10 cellular contexts compared by ENCODE assay signal in the genomic region with DNA sequence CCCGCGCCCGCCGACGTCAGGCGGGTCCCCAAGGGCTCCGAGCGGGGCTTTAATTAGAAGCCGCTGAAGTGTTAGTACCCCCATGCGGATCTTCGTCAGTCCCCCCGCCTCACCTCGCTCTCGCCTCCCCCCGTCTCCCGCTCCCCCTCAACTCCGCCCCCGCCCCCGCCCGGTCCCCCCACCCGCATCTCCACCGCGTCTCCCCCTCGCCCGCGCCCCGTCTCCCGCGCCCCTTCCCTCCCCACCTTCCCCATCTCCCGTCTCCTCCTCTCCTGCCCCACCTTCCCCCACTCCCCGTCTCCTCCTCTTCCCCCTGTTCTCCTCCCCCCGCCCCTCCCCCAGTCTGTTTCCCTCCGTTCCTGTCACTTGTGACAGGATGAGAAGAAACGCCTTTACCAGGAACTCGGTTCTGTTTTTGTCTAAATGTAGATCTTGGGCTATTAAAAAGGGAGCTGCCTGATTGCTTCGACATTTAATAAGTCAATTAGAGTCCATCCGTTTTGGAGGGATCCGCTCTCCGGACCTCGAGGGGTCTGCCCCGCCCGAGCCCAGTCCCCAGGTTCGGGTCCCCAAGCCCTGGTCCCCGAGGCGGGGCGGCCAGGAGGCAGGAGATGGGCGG. TPM values are rescaled to one million over a fixed set of nuclear protein-coding genes. Genes with fewer than 3 reads are reported as not detected.
DNase-seq lines count a peak whose midpoint lies in the region; ATAC-seq and TF ChIP-seq lines count a peak whose summit lies in the region.
"Had no signal": no experiment of that assay in that cellular context is flagged by ENCODE, and none has a peak within 500 bp of the region (broad histone marks: within the 10 kb centered on the region; RNA-seq: fewer than 3 reads in every experiment).

No MANE protein-coding gene starts in this region.

- no peak for TF ChIP-seq EP300 in transverse colon (IDR thresholded peaks at IDR 0.05; ENCODE audit: low read depth)

- H3K4me3 ChIP-seq in choroid plexus epithelial cell (ENCODE audit: low read depth, low read length) = peak overlapping the region; percentile 59
- H3K4me3 ChIP-seq in transverse colon = peak overlapping the region in 3 of 4 donors; percentile 41 to 65 (median 47)

- TF ChIP-seq POLR2A in transverse colon (IDR thresholded peaks at IDR 0.05) = no peak

- TF ChIP-seq CTCF in choroid plexus epithelial cell (conservative IDR thresholded peaks at IDR 0.05; ENCODE audit: low read depth, low read length) (no peak), transverse colon (IDR thresholded peaks at IDR 0.05) (no peak)

- DNase-seq in activated naive CD8-positive, alpha-beta T cell treated with anti-CD3 and anti-CD28 coated beads, Interleukin-2, amount 10 ng/mL, durations not matched to agents 7 days and 5 days = no peak
- no peak for DNase-seq in activated naive CD8-positive, alpha-beta T cell treated with anti-CD3 and anti-CD28 coated beads, Interleukin-2, amount 50 U/mL, for 24 hours
- DNase-seq in choroid plexus epithelial cell (ENCODE audit: low read depth) = no peak
- DNase-seq in memory B cell (ENCODE audit: low spot score in 2 of 2) = no peak
- no peak for DNase-seq in transverse colon
- no peak for DNase-seq in NCI-H146 treated with DMSO at 0.1 percent for 48 hours (lab: John Stamatoyannopoulos, UW; ENCODE audit: unreplicated experiment)
- no peak for DNase-seq in stimulated activated CD4-positive, alpha-beta T cell treated with anti-CD3 and anti-CD28 coated beads, Interleukin-12 subunit alpha, Interleukin-12 subunit beta, amount 100 ng/mL, for 4 hours
- DNase-seq in NCI-H1436 treated with DMSO at 0.1 percent for 48 hours (lab: John Stamatoyannopoulos, UW) = no peak
- DNase-seq: DND-41, SJCRH30 had no signal

- in situ Hi-C loops in transverse colon (cut with MboI; ENCODE audit: low pct_ligation_motif_present in 1 of 4, low pct_unique_long_range_greater_than_20kb in 1 of 4, low sequenced_read_pairs in 3 of 4) = no loop called here

- H3K27ac Mint-ChIP-seq in activated naive CD8-positive, alpha-beta T cell treated with anti-CD3 and anti-CD28 coated beads, Interleukin-2, amount 10 ng/mL, durations not matched to agents 7 days and 5 days = no peak overlapping the region
- H3K27ac Mint-ChIP-seq in activated naive CD8-positive, alpha-beta T cell treated with anti-CD3 and anti-CD28 coated beads, Interleukin-2, amount 50 U/mL, for 24 hours = no peak overlapping the region
- no peak overlapping the region for H3K27ac Mint-ChIP-seq in memory B cell

- 2% methylated on average over 27 of the region's 47 CpGs; no CpG with 5 or more reads in 1 of the 2 donors for WGBS in transverse colon (ENCODE audit: low coverage in 1 of 2), 2 donors

- peaks cover 1% of the 10 kb centered on the region for H3K4me1 Mint-ChIP-seq in activated naive CD8-positive, alpha-beta T cell treated with anti-CD3 and anti-CD28 coated beads, Interleukin-2, amount 10 ng/mL, durations not matched to agents 7 days and 5 days
- peaks cover 8% of the 10 kb centered on the region for H3K4me1 Mint-ChIP-seq in activated naive CD8-positive, alpha-beta T cell treated with anti-CD3 and anti-CD28 coated beads, Interleukin-2, amount 50 U/mL, for 24 hours
- H3K4me1 Mint-ChIP-seq in memory B cell = peaks cover 2% of the 10 kb centered on the region

- H3K9me3 ChIP-seq in transverse colon = no peaks in the 10 kb centered on the region
- H3K9me3 ChIP-seq: SJCRH30 had no signal

- no peaks in the 10 kb centered on the region for H3K36me3 Mint-ChIP-seq in activated naive CD8-positive, alpha-beta T cell treated with anti-CD3 and anti-CD28 coated beads, Interleukin-2, amount 10 ng/mL, durations not matched to agents 7 days and 5 days
- H3K36me3 Mint-ChIP-seq in activated naive CD8-positive, alpha-beta T cell treated with anti-CD3 and anti-CD28 coated beads, Interleukin-2, amount 50 U/mL, for 24 hours (ENCODE audit: low read depth) = no peaks in the 10 kb centered on the region
- H3K36me3 Mint-ChIP-seq in memory B cell = peaks cover 1% of the 10 kb centered on the region

- H3K36me3 ChIP-seq in transverse colon = no peaks in the 10 kb centered on the region
- H3K36me3 ChIP-seq: SJCRH30 had no signal

- H3K9me3 Mint-ChIP-seq in activated naive CD8-positive, alpha-beta T cell treated with anti-CD3 and anti-CD28 coated beads, Interleukin-2, amount 10 ng/mL, durations not matched to agents 7 days and 5 days = no peaks in the 10 kb centered on the region
- no peaks in the 10 kb centered on the region for H3K9me3 Mint-ChIP-seq in activated naive CD8-positive, alpha-beta T cell treated with anti-CD3 and anti-CD28 coated beads, Interleukin-2, amount 50 U/mL, for 24 hours
- H3K9me3 Mint-ChIP-seq in memory B cell = no peaks in the 10 kb centered on the region

- peak overlapping the region; percentile 32 to 54 (median 50) for H3K27ac ChIP-seq in transverse colon
- H3K27ac ChIP-seq: SJCRH30 had no signal

- H3K27me3 Mint-ChIP-seq in activated naive CD8-positive, alpha-beta T cell treated with anti-CD3 and anti-CD28 coated beads, Interleukin-2, amount 10 ng/mL, durations not matched to agents 7 days and 5 days = peaks cover 42% of the 10 kb centered on the region
- H3K27me3 Mint-ChIP-seq in activated naive CD8-positive, alpha-beta T cell treated with anti-CD3 and anti-CD28 coated beads, Interleukin-2, amount 50 U/mL, for 24 hours = peaks cover 43% of the 10 kb centered on the region
- H3K27me3 Mint-ChIP-seq in memory B cell = peaks cover 11% of the 10 kb centered on the region

- intact Hi-C loops in transverse colon (cut with DNase I; ENCODE audit: low total_unique reads) = no loop called here

- peaks cover 5 to 43% (median 25%) of the 10 kb centered on the region in 4 donors for H3K4me1 ChIP-seq in transverse colon
- H3K4me1 ChIP-seq: SJCRH30 had no signal

- ATAC-seq in activated naive CD8-positive, alpha-beta T cell treated with anti-CD3 and anti-CD28 coated beads, Interleukin-2, amount 10 ng/mL, durations not matched to agents 7 days and 5 days (ENCODE audit: low read depth) = no peak
- ATAC-seq in activated naive CD8-positive, alpha-beta T cell treated with anti-CD3 and anti-CD28 coated beads, Interleukin-2, amount 50 U/mL, for 24 hours = no peak
- ATAC-seq in memory B cell (ENCODE audit: low read depth) = no peak

- H3K4me3 Mint-ChIP-seq in activated naive CD8-positive, alpha-beta T cell treated with anti-CD3 and anti-CD28 coated beads, Interleukin-2, amount 10 ng/mL, durations not matched to agents 7 days and 5 days = peak overlapping the region; percentile 28
- H3K4me3 Mint-ChIP-seq in activated naive CD8-positive, alpha-beta T cell treated with anti-CD3 and anti-CD28 coated beads, Interleukin-2, amount 50 U/mL, for 24 hours = no peak overlapping the region
- peak overlapping the region; percentile 5 for H3K4me3 Mint-ChIP-seq in memory B cell

- POLR2A ChIA-PET in activated naive CD8-positive, alpha-beta T cell treated with anti-CD3 and anti-CD28 coated beads, Interleukin-2, amount 10 ng/mL, durations not matched to agents 7 days and 5 days (lab: Charles Lee) = no interaction called here

- H3K27me3 ChIP-seq in transverse colon = peaks cover 55% of the 10 kb centered on the region
- H3K27me3 ChIP-seq: SJCRH30 had no signal

RNA-seq across cellular contexts. Expression of gene ALKAL2, which starts 1.0 kb away (rescaled TPM):
- not detected for total RNA-seq in activated naive CD8-positive, alpha-beta T cell treated with anti-CD3 and anti-CD28 coated beads, Interleukin-2, amount 10 ng/mL, durations not matched to agents 7 days and 5 days
- total RNA-seq in transverse colon = 1 to 10 TPM in 1 of 4 donors, under 1 TPM in 1, not detected in 2; 0.96 to 2.5 TPM

RNA-seq across cellular contexts. Expression of gene ACP1, which starts 24.1 kb away (rescaled TPM):
- 100 to 1,000 TPM in 1 of 2 experiments, 10 to 100 TPM in 1; 88.9 to 101 TPM for total RNA-seq in activated naive CD8-positive, alpha-beta T cell treated with anti-CD3 and anti-CD28 coated beads, Interleukin-2, amount 10 ng/mL, durations not matched to agents 7 days and 5 days
- total RNA-seq in transverse colon = 10 to 100 TPM; 21.3 to 96.1 (median 66.4) TPM

RNA-seq across cellular contexts. Expression of gene SH3YL1, which starts 25.0 kb away (rescaled TPM):
- total RNA-seq in activated naive CD8-positive, alpha-beta T cell treated with anti-CD3 and anti-CD28 coated beads, Interleukin-2, amount 10 ng/mL, durations not matched to agents 7 days and 5 days = 10 to 100 TPM; 32.8 to 40.1 TPM
- 100 to 1,000 TPM in 2 of 4 donors, 10 to 100 TPM in 2; 70.7 to 344 (median 98.0) TPM for total RNA-seq in transverse colon
